Comparison of ENCODE assay signal across 8 cellular contexts in the genomic region with DNA sequence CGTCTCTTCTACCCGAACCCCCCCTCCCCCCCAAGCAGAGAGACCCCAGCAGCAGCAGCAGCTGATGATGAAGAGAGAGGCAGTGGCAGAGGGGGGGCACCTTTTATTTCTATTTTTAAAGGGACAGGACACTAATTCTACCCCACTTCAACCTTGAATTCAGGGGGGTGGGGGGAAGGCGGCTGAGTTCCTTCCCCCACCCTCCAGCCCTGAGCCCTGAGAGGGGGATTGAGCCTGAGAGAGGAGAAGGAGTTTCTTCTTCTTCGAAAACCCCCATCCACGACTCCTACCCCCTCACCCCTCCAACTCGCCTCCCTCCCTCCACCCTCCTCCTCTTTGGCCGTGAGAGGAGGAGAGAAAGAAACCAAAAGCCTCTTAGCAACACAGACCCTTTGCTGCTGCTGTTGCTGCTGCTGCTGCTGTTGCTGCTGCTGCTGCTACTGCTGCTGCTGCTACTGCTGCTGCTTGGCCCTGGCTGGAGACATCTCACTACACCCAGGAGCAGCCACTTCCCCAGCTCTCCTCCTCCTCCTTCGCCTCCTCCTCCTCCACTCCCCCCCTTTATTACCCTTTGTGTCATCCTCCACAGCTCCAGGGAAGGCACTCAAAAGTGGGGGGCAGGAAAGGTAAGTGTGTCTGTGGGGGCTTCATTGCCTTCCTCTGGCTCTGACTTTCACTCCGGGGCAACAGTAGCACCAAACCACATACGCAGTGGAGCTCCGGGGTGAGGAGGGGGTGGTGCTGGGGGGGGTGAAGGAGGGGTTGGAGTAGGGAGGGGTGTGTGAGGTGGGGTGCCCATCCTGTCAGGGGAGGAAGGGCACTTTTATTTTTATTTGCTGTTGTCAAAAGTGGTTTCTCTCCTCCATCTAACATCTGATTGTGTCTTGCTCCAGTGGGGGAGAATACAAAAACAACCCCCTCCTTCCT. TPM values are rescaled to one million over a fixed set of nuclear protein-coding genes. Genes with fewer than 3 reads are reported as not detected.
DNase-seq lines count a peak whose midpoint lies in the region; ATAC-seq and TF ChIP-seq lines count a peak whose summit lies in the region.

A gene (plus strand): TSS at position 33 of the 927 bp plus-strand sequence.

- no peaks in the 10 kb centered on the region for H3K36me3 Mint-ChIP-seq in endothelial cell (ENCODE audit: low read depth, unreplicated experiment)

- peak; percentile 37 for ATAC-seq in mucosa of descending colon

- no peaks in the 10 kb centered on the region for H3K36me3 ChIP-seq in HEK293 (ENCODE audit: control insufficient read depth in 2 of 2, insufficient read depth in 1 of 2, low read length in 2 of 2)
- no peaks in the 10 kb centered on the region for H3K36me3 ChIP-seq in mucosa of descending colon (ENCODE audit: low read depth)

- H3K4me3 Mint-ChIP-seq in endothelial cell (ENCODE audit: unreplicated experiment): peak within 1 kb of the TSS; percentile 100

- H3K9me3 ChIP-seq in HEK293 (ENCODE audit: control insufficient read depth, insufficient read depth, low read depth, low read length) (no peaks in the 10 kb centered on the region), mucosa of descending colon (no peaks in the 10 kb centered on the region)

- CTCF ChIA-PET in HEK293 (lab: Yijun Ruan, JAX): interaction anchor here (0.6 to 2.1 kb wide), 4 partner anchors 47 to 488 kb away, joined by 3 to 11 read pairs (median 3); no protein-coding TSS in a partner anchor

- DNase-seq in NCI-H510A (lab: John Stamatoyannopoulos, UW): peak; percentile 2
- no peak for DNase-seq in NCI-H510A treated with DMSO at 0.1 percent for 48 hours (lab: John Stamatoyannopoulos, UW)
- DNase-seq in NCI-H1048 (lab: John Stamatoyannopoulos, UW): peak; percentile 4
- DNase-seq in activated CD4-positive, alpha-beta T cell treated with anti-CD3 and anti-CD28 coated beads for 48 hours: peak; percentile 61
- peak; percentile 46 for DNase-seq in endothelial cell (ENCODE audit: low spot score)
- peak; percentile 46 to 71 (median 67) for DNase-seq in mucosa of descending colon
- peak in 4 of 6 experiments; percentile 31 to 78 (median 52) for DNase-seq in stimulated activated naive CD4-positive, alpha-beta T cell (lab: John Stamatoyannopoulos, UW)

- intact Hi-C loops in mucosa of descending colon (cut with DNase I, micrococcal nuclease): no loop called here

- POLR2A ChIA-PET in HEK293 (lab: Yijun Ruan, JAX): interaction anchor here (0.6 to 2.1 kb wide), 35 partner anchors 8 to 969 kb away, joined by 3 to 13 read pairs (median 4); no protein-coding TSS in a partner anchor

- H3K4me1 Mint-ChIP-seq in endothelial cell (ENCODE audit: unreplicated experiment): peaks cover 37% of the 10 kb centered on the region

- H3K27me3 Mint-ChIP-seq in endothelial cell (ENCODE audit: unreplicated experiment): peaks cover 10% of the 10 kb centered on the region

- peaks cover 10% of the 10 kb centered on the region for H3K4me1 ChIP-seq in HEK293 (ENCODE audit: control insufficient read depth, insufficient read depth, low read length)
- H3K4me1 ChIP-seq in mucosa of descending colon (ENCODE audit: low read depth): peaks cover 21% of the 10 kb centered on the region

- peak within 1 kb of the TSS; percentile 95 for H3K27ac Mint-ChIP-seq in endothelial cell (ENCODE audit: unreplicated experiment)

- no peaks in the 10 kb centered on the region for H3K9me3 Mint-ChIP-seq in endothelial cell (ENCODE audit: unreplicated experiment)

- H3K4me3 ChIP-seq in HEK293 (ENCODE audit: low read depth, low read length) (peak within 1 kb of the TSS; percentile 72), mucosa of descending colon (peak within 1 kb of the TSS; percentile 45)

- no peak for TF ChIP-seq CTCF in HEK293 (tag by site-specific recombination; IDR thresholded peaks at IDR 0.05)
- no peak for TF ChIP-seq CTCF in endothelial cell (IDR thresholded peaks at IDR 0.05; ENCODE audit: unreplicated experiment)
- no peak for TF ChIP-seq CTCF in mucosa of descending colon (IDR thresholded peaks at IDR 0.05)

- peak within 1 kb of the TSS; percentile 88 for H3K27ac ChIP-seq in HEK293 (ENCODE audit: extremely low read depth, low read depth, low read length)

TF ChIP-seq in HEK293, 187 proteins besides CTCF, POLR2A, EP300 and RAD21 (continues in another document):
- peak; percentile 42 for TF ChIP-seq ZFHX2 (tag by site-specific recombination; conservative IDR thresholded peaks at IDR 0.05)
- no peak for TF ChIP-seq ZNF302 (tag by site-specific recombination; IDR thresholded peaks at IDR 0.05; ENCODE audit: low read depth)
- TF ChIP-seq, protein P1, sequence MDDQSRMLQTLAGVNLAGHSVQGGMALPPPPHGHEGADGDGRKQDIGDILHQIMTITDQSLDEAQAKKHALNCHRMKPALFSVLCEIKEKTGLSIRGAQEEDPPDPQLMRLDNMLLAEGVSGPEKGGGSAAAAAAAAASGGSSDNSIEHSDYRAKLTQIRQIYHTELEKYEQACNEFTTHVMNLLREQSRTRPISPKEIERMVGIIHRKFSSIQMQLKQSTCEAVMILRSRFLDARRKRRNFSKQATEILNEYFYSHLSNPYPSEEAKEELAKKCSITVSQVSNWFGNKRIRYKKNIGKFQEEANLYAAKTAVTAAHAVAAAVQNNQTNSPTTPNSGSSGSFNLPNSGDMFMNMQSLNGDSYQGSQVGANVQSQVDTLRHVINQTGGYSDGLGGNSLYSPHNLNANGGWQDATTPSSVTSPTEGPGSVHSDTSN (CRISPR knock-in tag; IDR thresholded peaks at IDR 0.05): no peak
- TF ChIP-seq ZNF366 (tag by site-specific recombination; conservative IDR thresholded peaks at IDR 0.05): peak; percentile 64
- TF ChIP-seq ZBTB7A (tag by site-specific recombination; IDR thresholded peaks at IDR 0.05; ENCODE audit: low read depth): no peak
- peak; percentile 98 for TF ChIP-seq ZNF169 (tag by site-specific recombination; IDR thresholded peaks at IDR 0.05)
- peak; percentile 38; the same call in 1 of the 2 replicates for TF ChIP-seq ZNF660 (tag by site-specific recombination; IDR thresholded peaks at IDR 0.05)
- TF ChIP-seq GFI1B (tag by site-specific recombination; IDR thresholded peaks at IDR 0.05): no peak
- TF ChIP-seq EGR2 (tag by site-specific recombination; IDR thresholded peaks at IDR 0.05; ENCODE audit: low read depth): peak; percentile 45; the same call in 1 of the 2 replicates
- TF ChIP-seq ZFP37 (tag by site-specific recombination; IDR thresholded peaks at IDR 0.05): no peak
- TF ChIP-seq, protein P2, sequence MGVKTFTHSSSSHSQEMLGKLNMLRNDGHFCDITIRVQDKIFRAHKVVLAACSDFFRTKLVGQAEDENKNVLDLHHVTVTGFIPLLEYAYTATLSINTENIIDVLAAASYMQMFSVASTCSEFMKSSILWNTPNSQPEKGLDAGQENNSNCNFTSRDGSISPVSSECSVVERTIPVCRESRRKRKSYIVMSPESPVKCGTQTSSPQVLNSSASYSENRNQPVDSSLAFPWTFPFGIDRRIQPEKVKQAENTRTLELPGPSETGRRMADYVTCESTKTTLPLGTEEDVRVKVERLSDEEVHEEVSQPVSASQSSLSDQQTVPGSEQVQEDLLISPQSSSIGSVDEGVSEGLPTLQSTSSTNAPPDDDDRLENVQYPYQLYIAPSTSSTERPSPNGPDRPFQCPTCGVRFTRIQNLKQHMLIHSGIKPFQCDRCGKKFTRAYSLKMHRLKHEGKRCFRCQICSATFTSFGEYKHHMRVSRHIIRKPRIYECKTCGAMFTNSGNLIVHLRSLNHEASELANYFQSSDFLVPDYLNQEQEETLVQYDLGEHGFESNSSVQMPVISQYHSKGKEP (tag by site-specific recombination; IDR thresholded peaks at IDR 0.05): peak; percentile 98
- TF ChIP-seq, protein P3, sequence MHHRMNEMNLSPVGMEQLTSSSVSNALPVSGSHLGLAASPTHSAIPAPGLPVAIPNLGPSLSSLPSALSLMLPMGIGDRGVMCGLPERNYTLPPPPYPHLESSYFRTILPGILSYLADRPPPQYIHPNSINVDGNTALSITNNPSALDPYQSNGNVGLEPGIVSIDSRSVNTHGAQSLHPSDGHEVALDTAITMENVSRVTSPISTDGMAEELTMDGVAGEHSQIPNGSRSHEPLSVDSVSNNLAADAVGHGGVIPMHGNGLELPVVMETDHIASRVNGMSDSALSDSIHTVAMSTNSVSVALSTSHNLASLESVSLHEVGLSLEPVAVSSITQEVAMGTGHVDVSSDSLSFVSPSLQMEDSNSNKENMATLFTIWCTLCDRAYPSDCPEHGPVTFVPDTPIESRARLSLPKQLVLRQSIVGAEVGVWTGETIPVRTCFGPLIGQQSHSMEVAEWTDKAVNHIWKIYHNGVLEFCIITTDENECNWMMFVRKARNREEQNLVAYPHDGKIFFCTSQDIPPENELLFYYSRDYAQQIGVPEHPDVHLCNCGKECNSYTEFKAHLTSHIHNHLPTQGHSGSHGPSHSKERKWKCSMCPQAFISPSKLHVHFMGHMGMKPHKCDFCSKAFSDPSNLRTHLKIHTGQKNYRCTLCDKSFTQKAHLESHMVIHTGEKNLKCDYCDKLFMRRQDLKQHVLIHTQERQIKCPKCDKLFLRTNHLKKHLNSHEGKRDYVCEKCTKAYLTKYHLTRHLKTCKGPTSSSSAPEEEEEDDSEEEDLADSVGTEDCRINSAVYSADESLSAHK (tag by site-specific recombination; IDR thresholded peaks at IDR 0.05): no peak
- no peak for TF ChIP-seq ZNF132 (tag by site-specific recombination; IDR thresholded peaks at IDR 0.05; ENCODE audit: borderline replicate concordance)
- no peak for TF ChIP-seq ZNF23 (tag by site-specific recombination; IDR thresholded peaks at IDR 0.05; ENCODE audit: borderline replicate concordance)
- TF ChIP-seq, protein P4, sequence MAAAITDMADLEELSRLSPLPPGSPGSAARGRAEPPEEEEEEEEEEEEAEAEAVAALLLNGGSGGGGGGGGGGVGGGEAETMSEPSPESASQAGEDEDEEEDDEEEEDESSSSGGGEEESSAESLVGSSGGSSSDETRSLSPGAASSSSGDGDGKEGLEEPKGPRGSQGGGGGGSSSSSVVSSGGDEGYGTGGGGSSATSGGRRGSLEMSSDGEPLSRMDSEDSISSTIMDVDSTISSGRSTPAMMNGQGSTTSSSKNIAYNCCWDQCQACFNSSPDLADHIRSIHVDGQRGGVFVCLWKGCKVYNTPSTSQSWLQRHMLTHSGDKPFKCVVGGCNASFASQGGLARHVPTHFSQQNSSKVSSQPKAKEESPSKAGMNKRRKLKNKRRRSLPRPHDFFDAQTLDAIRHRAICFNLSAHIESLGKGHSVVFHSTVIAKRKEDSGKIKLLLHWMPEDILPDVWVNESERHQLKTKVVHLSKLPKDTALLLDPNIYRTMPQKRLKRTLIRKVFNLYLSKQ (tag by site-specific recombination; IDR thresholded peaks at IDR 0.05; ENCODE audit: borderline replicate concordance): no peak
- peak; percentile 77 for TF ChIP-seq ZNF341 (tag by site-specific recombination; IDR thresholded peaks at IDR 0.05; ENCODE audit: low read depth)
- TF ChIP-seq ZNF610 (tag by site-specific recombination; IDR thresholded peaks at IDR 0.05; ENCODE audit: borderline replicate concordance): no peak
- TF ChIP-seq MZF1 (tag by site-specific recombination; IDR thresholded peaks at IDR 0.05; ENCODE audit: borderline replicate concordance): no peak; the same call in 1 of the 2 replicates
- TF ChIP-seq ZFP69B (tag by site-specific recombination; IDR thresholded peaks at IDR 0.05): no peak

RNA-seq across cellular contexts. Expression of the gene that starts here (rescaled TPM):
- 59.3 TPM for total RNA-seq in endothelial cell (ENCODE audit: unreplicated experiment)
- total RNA-seq in mucosa of descending colon: 10 to 100 TPM; 31.8 to 69.8 (median 43.8) TPM
